In genomic region chr13:42279080-42279479, GRCh38 we compare ENCODE assay signal across 15 cellular contexts. TPM values are rescaled to one million over a fixed set of nuclear protein-coding genes. Genes with fewer than 3 reads are reported as not detected.
DNase-seq lines count a peak whose midpoint lies in the region; ATAC-seq and TF ChIP-seq lines count a peak whose summit lies in the region.
"Had no signal": no experiment of that assay in that cellular context is flagged by ENCODE, and none has a peak within 500 bp of the region (broad histone marks: within the 10 kb centered on the region; RNA-seq: fewer than 3 reads in every experiment).

No MANE protein-coding gene starts in this region.

- H4K20me1 ChIP-seq in IMR-90 (ENCODE audit: insufficient read depth, low read length), result peaks cover 8% of the 10 kb centered on the region; the same call in 1 of the 2 replicates

- H3K27ac Mint-ChIP-seq in stimulated activated naive B cell treated with anti-CD40 and anti-IgM and Interleukin-4, amounts not matched to agents 10 μg/mL and 1 μg/mL and 100 μg/mL, for 72 hours, result no peak overlapping the region
- H3K27ac Mint-ChIP-seq: H9 had no signal

- H3K9me1 ChIP-seq in IMR-90 (ENCODE audit: insufficient read depth, low read length), result peaks cover 7% of the 10 kb centered on the region

- no peak overlapping the region for H2BK5ac ChIP-seq in IMR-90 (ENCODE audit: low read depth, low read length, poor library complexity, severe bottlenecking)

- H2BK15ac ChIP-seq in IMR-90 (ENCODE audit: low read depth, low read length), result no peak overlapping the region

- TF ChIP-seq CTCF in heart right ventricle (IDR thresholded peaks at IDR 0.05), result no peak
- TF ChIP-seq CTCF in IMR-90 (conservative IDR thresholded peaks at IDR 0.05; ENCODE audit: low read depth, low read length), result no peak
- no peak for TF ChIP-seq CTCF in uterus (IDR thresholded peaks at IDR 0.05)

- TF ChIP-seq RAD21 in IMR-90 (IDR thresholded peaks at IDR 0.05; ENCODE audit: low read length), result no peak

- in situ Hi-C loops in IMR-90 (cut with MboI; ENCODE audit: low sequenced_read_pairs), result no loop called here

- H3K4me3 Mint-ChIP-seq in stimulated activated naive B cell treated with anti-CD40 and anti-IgM and Interleukin-4, amounts not matched to agents 10 μg/mL and 1 μg/mL and 100 μg/mL, for 72 hours, result no peak overlapping the region
- H3K4me3 Mint-ChIP-seq: H9 had no signal

- ATAC-seq in Right ventricle myocardium inferior (no peak), heart right ventricle (no peak), IMR-90 (ENCODE audit: low read depth) (no peak)
- ATAC-seq in stimulated activated naive B cell treated with anti-CD40 and anti-IgM and Interleukin-4, amounts not matched to agents 10 μg/mL and 1 μg/mL and 100 μg/mL, for 72 hours (replicated peaks), result peak; percentile 35 to 58
- ATAC-seq: PC-3 had no signal

- H4K8ac ChIP-seq in IMR-90 (ENCODE audit: low read depth in 2 of 2, low read length in 2 of 2), result no peak overlapping the region

- H4K5ac ChIP-seq in IMR-90 (ENCODE audit: low read depth, low read length), result no peak overlapping the region

- peaks cover 12 to 31% of the 10 kb centered on the region in 2 donors for H3K36me3 Mint-ChIP-seq in stimulated activated naive B cell treated with anti-CD40 and anti-IgM and Interleukin-4, amounts not matched to agents 10 μg/mL and 1 μg/mL and 100 μg/mL, for 72 hours

- no peak overlapping the region for H3K23ac ChIP-seq in IMR-90 (ENCODE audit: low read depth, low read length)

- dilution Hi-C loops in IMR-90 (cut with HindIII; ENCODE audit: low sequenced_read_pairs, unreplicated experiment), result no loop called here

- no peak overlapping the region for H2AK9ac ChIP-seq in IMR-90 (replicated peaks; ENCODE audit: low read depth, low read length, poor library complexity)

- no TSS peak for BruUV-seq in IMR-90 (replicated peaks; lab: Mats Ljungman, UMichigan)

- WGBS in heart right ventricle, 2 donors, result 88 to 89% methylated on average over 6 of the region's 6 CpGs
- 87% methylated on average over 3 of the region's 6 CpGs; no CpG with 5 or more reads in 1 of the 2 experiments for WGBS in IMR-90 (ENCODE audit: extremely low coverage in 2 of 2, insufficient read length in 1 of 2), 2 experiments

- H3K9ac ChIP-seq in IMR-90 (ENCODE audit: low read depth, low read length), result no peak overlapping the region

- no peaks in the 10 kb centered on the region for H3K9me3 ChIP-seq in heart right ventricle
- H3K9me3 ChIP-seq in IMR-90 (ENCODE audit: control insufficient read depth, insufficient read depth, low read length), result no peaks in the 10 kb centered on the region
- no peaks in the 10 kb centered on the region for H3K9me3 ChIP-seq in uterus
- H3K9me3 ChIP-seq: thyroid gland had no signal

- no peaks in the 10 kb centered on the region for H3K36me3 ChIP-seq in heart right ventricle
- no peaks in the 10 kb centered on the region for H3K36me3 ChIP-seq in IMR-90 (ENCODE audit: control insufficient read depth, insufficient read depth, low read length)
- no peaks in the 10 kb centered on the region for H3K36me3 ChIP-seq in uterus
- H3K36me3 ChIP-seq: thyroid gland had no signal

- H3K27me3 Mint-ChIP-seq in stimulated activated naive B cell treated with anti-CD40 and anti-IgM and Interleukin-4, amounts not matched to agents 10 μg/mL and 1 μg/mL and 100 μg/mL, for 72 hours, result no peaks in the 10 kb centered on the region

- DNase-seq in Right ventricle myocardium inferior (ENCODE audit: missing footprints), result peak; percentile 35
- DNase-seq in heart right ventricle, result no peak
- DNase-seq in IMR-90, result no peak
- peak; percentile 30 for DNase-seq in activated naive CD4-positive, alpha-beta T cell treated with anti-CD3 and anti-CD28 coated beads, Interleukin-2, amount 50 U/mL, for 16 hours
- DNase-seq in stimulated activated naive B cell treated with anti-CD40 and anti-IgM and Interleukin-4, amounts not matched to agents 10 μg/mL and 1 μg/mL and 100 μg/mL, for 72 hours, result peak; percentile 4
- DNase-seq in NOMO-1 treated with DMSO at 0.1 percent for 48 hours (lab: John Stamatoyannopoulos, UW; ENCODE audit: unreplicated experiment), result no peak
- no peak for DNase-seq in uterus
- no peak for DNase-seq in A172 (ENCODE audit: low spot score)
- DNase-seq: effector CD8-positive, alpha-beta T cell; GF-D8; H9; NCI-H2029 treated with DMSO at 0.1 percent for 48 hours; NCI-H510A; PC-3; thyroid gland had no signal

- H3K4me1 Mint-ChIP-seq in stimulated activated naive B cell treated with anti-CD40 and anti-IgM and Interleukin-4, amounts not matched to agents 10 μg/mL and 1 μg/mL and 100 μg/mL, for 72 hours, result peaks cover 24 to 45% of the 10 kb centered on the region in 2 donors

- H3K9me3 Mint-ChIP-seq in stimulated activated naive B cell treated with anti-CD40 and anti-IgM and Interleukin-4, amounts not matched to agents 10 μg/mL and 1 μg/mL and 100 μg/mL, for 72 hours, result peaks cover 3 to 4% of the 10 kb centered on the region in 2 donors

- POLR2A ChIA-PET in IMR-90 (lab: Charles Lee; ENCODE audit: unreplicated experiment), result no interaction called here

- H3K27me3 ChIP-seq in heart right ventricle (no peaks in the 10 kb centered on the region), IMR-90 (ENCODE audit: control insufficient read depth, insufficient read depth, low read length) (no peaks in the 10 kb centered on the region), uterus (no peaks in the 10 kb centered on the region)
- H3K27me3 ChIP-seq: thyroid gland had no signal

- intact Hi-C loops in Right ventricle myocardium inferior (cut with DNase I), result no loop called here
- intact Hi-C loops in heart right ventricle (cut with DNase I), result loop anchor here in 1 of 10 donors (10.0 kb wide), 1 partner anchor 806 kb away; no protein-coding TSS in a partner anchor
- intact Hi-C loops in IMR-90 (cut with micrococcal nuclease), result no loop called here
- intact Hi-C loops in uterus (cut with DNase I; ENCODE audit: low total_unique reads), result no loop called here

- H2AK5ac ChIP-seq in IMR-90 (ENCODE audit: low read depth, low read length), result no peak overlapping the region

- no peak overlapping the region for H2AFZ ChIP-seq in IMR-90 (replicated peaks; ENCODE audit: low read length, poor library complexity)

- CTCF ChIA-PET in IMR-90 (lab: Yijun Ruan, JAX), result no interaction called here

- H3K4me3 ChIP-seq in heart right ventricle, result no peak overlapping the region
- no peak overlapping the region for H3K4me3 ChIP-seq in IMR-90 (ENCODE audit: insufficient read depth, low read depth, low read length)
- H3K4me3 ChIP-seq in uterus, result no peak overlapping the region
- H3K4me3 ChIP-seq: thyroid gland had no signal

- H2BK20ac ChIP-seq in IMR-90 (ENCODE audit: low read depth, low read length), result no peak overlapping the region

- H2BK120ac ChIP-seq in IMR-90 (ENCODE audit: low read depth, low read length), result no peak overlapping the region

- no peak overlapping the region for H3K4ac ChIP-seq in IMR-90 (ENCODE audit: low read depth, low read length)

- H3K56ac ChIP-seq in IMR-90 (ENCODE audit: extremely low read depth, insufficient read depth, low read length), result no peak overlapping the region

- no peak overlapping the region for H3K18ac ChIP-seq in IMR-90 (ENCODE audit: low read depth, low read length)

- no peak overlapping the region for H3K4me2 ChIP-seq in IMR-90 (ENCODE audit: low read depth, low read length)

- no peak overlapping the region for H3K14ac ChIP-seq in IMR-90 (replicated peaks; ENCODE audit: low read depth, low read length)

- TF ChIP-seq POLR2A in IMR-90 (IDR thresholded peaks at IDR 0.05; ENCODE audit: low read depth, low read length) (no peak), uterus (IDR thresholded peaks at IDR 0.05) (no peak)

- H3K4me1 ChIP-seq in heart right ventricle (peaks cover 0 to 46% (median 19%) of the 10 kb centered on the region in 9 donors), IMR-90 (ENCODE audit: control insufficient read depth, insufficient read depth, low read length) (peaks cover 3% of the 10 kb centered on the region; the same call in 1 of the 2 replicates), uterus (no peaks in the 10 kb centered on the region)

- no peak overlapping the region for H4K91ac ChIP-seq in IMR-90 (ENCODE audit: insufficient read depth, low read depth, low read length)

- H3K27ac ChIP-seq in heart right ventricle (no peak overlapping the region), IMR-90 (ENCODE audit: insufficient read depth, low read length) (no peak overlapping the region), uterus (no peak overlapping the region)
- H3K27ac ChIP-seq: thyroid gland had no signal

- H3K79me1 ChIP-seq in IMR-90 (ENCODE audit: low read depth in 1 of 2, low read length in 2 of 2), result peaks cover 22 to 59% of the 10 kb centered on the region in 2 experiments

TF ChIP-seq in IMR-90, 13 proteins besides CTCF, POLR2A, EP300 and RAD21:
- TF ChIP-seq RFX5 (IDR thresholded peaks at IDR 0.05; ENCODE audit: low read depth, low read length) (no peak), MAFK (IDR thresholded peaks at IDR 0.05; ENCODE audit: low read depth, low read length) (no peak), SMC3 (IDR thresholded peaks at IDR 0.05; ENCODE audit: low read depth, low read length) (no peak), BHLHE40 (IDR thresholded peaks at IDR 0.05; ENCODE audit: low read depth, low read length) (0 out of 2 replicates have a peak, but pooled peaks have one; percentile 31), MXI1 (IDR thresholded peaks at IDR 0.05; ENCODE audit: borderline replicate concordance, low read depth, low read length) (no peak)
TF ChIP-seq in IMR-90: peak in this region for 1.

RNA-seq across cellular contexts. Expression of gene AKAP11, which starts 7.1 kb away (rescaled TPM):
- 19.3 TPM for total RNA-seq in Right ventricle myocardium inferior
- total RNA-seq in heart right ventricle, result 10 to 100 TPM; 21.1 to 36.2 (median 28.2) TPM
- polyA plus RNA-seq in heart right ventricle, result 1 to 10 TPM; 3.6 to 4.6 TPM
- 19.7 and 24.4 TPM in 2 replicates for total RNA-seq in IMR-90 (2012; rRNA removed)
- 6.4 and 8.0 TPM in 2 replicates for polyA plus RNA-seq in IMR-90 (2012; rRNA removed)
- polyA plus RNA-seq in IMR-90 (2012; cell fraction: cytosol; rRNA removed), result 1.1 and 1.9 TPM in 2 replicates
- polyA plus RNA-seq in IMR-90 (2012; cell fraction: nucleus; rRNA removed; ENCODE audit: low replicate concordance), result 0.62 and 7.6 TPM in 2 replicates
- total RNA-seq in uterus, result 10 to 100 TPM; 30.0 to 60.7 (median 45.9) TPM
- 14.8 and 17.2 TPM in 2 replicates for total RNA-seq in A172 (2014; rRNA removed; shearing (Covaris generic))

Comparison
In these comparisons a context has a peak if more than half of its experiments do, and no peak if none do; other contexts are left out.
1. DNase-seq: peak in Right ventricle myocardium inferior (single experiment), activated naive CD4-positive, alpha-beta T cell treated with anti-CD3 and anti-CD28 coated beads, Interleukin-2, amount 50 U/mL, for 16 hours (single experiment) and stimulated activated naive B cell treated with anti-CD40 and anti-IgM and Interleukin-4, amounts not matched to agents 10 μg/mL and 1 μg/mL and 100 μg/mL, for 72 hours (single experiment); none in heart right ventricle (0 of 2), IMR-90 (single experiment), NOMO-1 treated with DMSO at 0.1 percent for 48 hours (single experiment), uterus (0 of 2) and A172 (single experiment).
2. ATAC-seq: peak in stimulated activated naive B cell treated with anti-CD40 and anti-IgM and Interleukin-4, amounts not matched to agents 10 μg/mL and 1 μg/mL and 100 μg/mL, for 72 hours (2 of 2); none in Right ventricle myocardium inferior (single experiment), heart right ventricle (0 of 8) and IMR-90 (single experiment).